ENCODE assay signal across 20 cellular contexts in genomic region chr5:173464813-173465212, GRCh38.
A peak's percentile ranks its signal among the peaks of the same experiment; 100 is the strongest.
DNase-seq lines count a peak whose midpoint lies in the region; ATAC-seq and TF ChIP-seq lines count a peak whose summit lies in the region.
"Had no signal": no experiment of that assay in that cellular context is flagged by ENCODE, and none has a peak within 500 bp of the region (broad histone marks: within the 10 kb centered on the region; RNA-seq: fewer than 3 reads in every experiment).

No MANE protein-coding gene starts in this region.

- peaks cover 31% of the 10 kb centered on the region for H3K4me1 Mint-ChIP-seq in osteocyte (ENCODE audit: unreplicated experiment)
- H3K4me1 Mint-ChIP-seq: B cell had no signal

- no peak for ATAC-seq in left colon
- ATAC-seq: A549; CD8-positive, alpha-beta T cell; GM12878 had no signal

- no peak overlapping the region for H3K4me3 Mint-ChIP-seq in osteocyte (ENCODE audit: unreplicated experiment)
- H3K4me3 Mint-ChIP-seq: B cell; CD4-positive, alpha-beta T cell; CD8-positive, alpha-beta T cell had no signal

- H3K9me3 ChIP-seq in adipocyte (ENCODE audit: control insufficient read depth, low read length): peaks cover 5% of the 10 kb centered on the region

- H3K4me3 ChIP-seq in adipocyte (ENCODE audit: low read length): no peak overlapping the region
- H3K4me3 ChIP-seq: A549; BLaER1 treated with 17β-estradiol and CSF1 and Interleukin-3, amounts not matched to agents 10 nM and 100 nM; GM12878 had no signal

- no peak for TF ChIP-seq CTCF in osteocyte (IDR thresholded peaks at IDR 0.05)

- H3K27ac Mint-ChIP-seq in osteocyte (ENCODE audit: unreplicated experiment): peak overlapping the region; percentile 9
- H3K27ac Mint-ChIP-seq: B cell; CD4-positive, alpha-beta T cell; CD8-positive, alpha-beta T cell had no signal

- H3K9me3 Mint-ChIP-seq in osteocyte (ENCODE audit: unreplicated experiment): no peaks in the 10 kb centered on the region
- H3K9me3 Mint-ChIP-seq: CD8-positive, alpha-beta T cell had no signal

- H3K36me3 Mint-ChIP-seq in osteocyte (ENCODE audit: unreplicated experiment): peaks cover 1% of the 10 kb centered on the region
- H3K36me3 Mint-ChIP-seq: CD8-positive, alpha-beta T cell had no signal

- no peak overlapping the region for H3K9ac ChIP-seq in adipocyte (ENCODE audit: low read length)
- H3K9ac ChIP-seq: BLaER1 treated with 17β-estradiol and CSF1 and Interleukin-3, amounts not matched to agents 10 nM and 100 nM had no signal

- no peaks in the 10 kb centered on the region for H3K36me3 ChIP-seq in adipocyte (ENCODE audit: control insufficient read depth, insufficient read depth, low read length, severe bottlenecking)

- peaks cover 14% of the 10 kb centered on the region for H3K4me1 ChIP-seq in adipocyte (ENCODE audit: control insufficient read depth, insufficient read depth, low read length)
- H3K4me1 ChIP-seq: A549; BLaER1 treated with 17β-estradiol and CSF1 and Interleukin-3, amounts not matched to agents 10 nM and 100 nM; Caco-2 had no signal

- DNase-seq in NCI-H748 (lab: John Stamatoyannopoulos, UW; ENCODE audit: unreplicated experiment) (peak; percentile 34), NCI-H748 treated with DMSO at 0.1 percent for 48 hours (lab: John Stamatoyannopoulos, UW) (no peak), adipocyte (ENCODE audit: low read depth) (peak; percentile 16), fibroblast of gingiva (ENCODE audit: low read depth) (peak; percentile 14), osteocyte (ENCODE audit: extremely low spot score, unreplicated experiment) (no peak), left colon (no peak), cerebellum (ENCODE audit: low spot score) (no peak), NCI-H2107 (lab: John Stamatoyannopoulos, UW) (no peak)
- DNase-seq: AML-193; Caco-2; Calu3; CD4-positive, alpha-beta T cell; CD8-positive, alpha-beta T cell; DMS79 treated with DMSO at 0.1 percent for 48 hours; EL; GDM1 had no signal

- intact Hi-C loops in left colon (cut with DNase I, micrococcal nuclease): no loop called here

- H3K27me3 ChIP-seq in adipocyte (replicated peaks; ENCODE audit: control insufficient read depth, insufficient read depth, low read length): no peaks in the 10 kb centered on the region
- H3K27me3 ChIP-seq: BLaER1 treated with 17β-estradiol and CSF1 and Interleukin-3, amounts not matched to agents 10 nM and 100 nM had no signal

- no peaks in the 10 kb centered on the region for H3K27me3 Mint-ChIP-seq in osteocyte (ENCODE audit: unreplicated experiment)

Comparison
In these comparisons a context has a peak if more than half of its experiments do, and no peak if none do; other contexts are left out.
1. DNase-seq: peak in NCI-H748 (single experiment), adipocyte (single experiment) and fibroblast of gingiva (single experiment); none in NCI-H748 treated with DMSO at 0.1 percent for 48 hours (single experiment), osteocyte (single experiment), left colon (0 of 2), cerebellum (single experiment) and NCI-H2107 (single experiment).